Comparison of ENCODE assay signal across 12 cellular contexts in the genomic region with DNA sequence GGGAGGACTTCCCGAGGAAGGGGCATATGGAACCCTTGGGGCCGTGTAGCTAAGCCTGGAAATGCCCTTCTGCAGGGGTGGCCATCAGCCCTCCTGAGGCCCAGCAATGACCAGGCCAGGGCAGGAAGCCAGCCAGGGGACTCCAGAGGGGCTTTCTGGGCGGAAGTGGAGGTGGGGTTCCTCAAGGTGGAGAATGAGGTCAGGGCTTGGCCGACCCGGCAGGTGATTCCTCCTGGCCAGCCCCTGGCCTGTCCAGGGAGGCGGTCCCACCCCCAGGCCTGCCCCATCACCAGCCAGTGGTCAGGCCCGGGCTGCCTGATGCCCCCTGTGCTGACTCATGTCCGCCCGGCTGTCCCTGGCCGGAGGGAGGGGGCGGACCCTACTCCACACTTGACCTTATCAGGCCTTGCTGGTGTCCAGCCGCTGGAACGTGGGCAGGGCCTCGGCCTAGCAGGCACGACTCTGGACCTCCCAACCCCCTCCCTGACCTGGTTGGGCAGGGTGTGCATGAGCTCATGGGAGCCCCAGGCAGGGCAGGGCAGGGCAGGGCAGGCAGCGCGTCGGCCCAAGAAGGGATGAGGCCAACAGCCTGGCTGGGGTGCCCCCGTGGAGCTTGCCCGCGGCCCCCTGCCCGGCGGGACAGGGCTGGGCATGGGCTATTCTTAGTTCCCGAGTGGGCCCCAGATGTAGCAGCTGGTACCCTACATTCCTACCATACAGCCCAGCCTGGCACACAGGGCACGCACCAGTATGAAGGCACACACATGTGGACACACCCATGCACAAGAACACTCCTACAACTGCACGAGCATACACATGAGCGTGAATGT. TPM values are rescaled to one million over a fixed set of nuclear protein-coding genes. Genes with fewer than 3 reads are reported as not detected.
A peak's percentile ranks its signal among the peaks of the same experiment; 100 is the strongest.
DNase-seq lines count a peak whose midpoint lies in the region; ATAC-seq and TF ChIP-seq lines count a peak whose summit lies in the region.
"Had no signal": no experiment of that assay in that cellular context is flagged by ENCODE, and none has a peak within 500 bp of the region (broad histone marks: within the 10 kb centered on the region; RNA-seq: fewer than 3 reads in every experiment).

No MANE protein-coding gene starts in this region.

- no peak overlapping the region for H3K4me3 Mint-ChIP-seq in progenitor cell of endocrine pancreas (ENCODE audit: low read depth)
- H3K4me3 Mint-ChIP-seq: CD4-positive, alpha-beta memory T cell; stimulated activated naive CD8-positive, alpha-beta T cell treated with anti-CD3 and anti-CD28 coated beads, Interleukin-15, Interleukin-2, amounts not matched to agents 100 ng/mL and 50 ng/mL, for 24 hours had no signal

- peaks cover 6% of the 10 kb centered on the region for H3K27me3 Mint-ChIP-seq in progenitor cell of endocrine pancreas

- no peaks in the 10 kb centered on the region for H3K9me3 ChIP-seq in hepatocyte (ENCODE audit: low read depth)

- no peaks in the 10 kb centered on the region for H3K79me2 ChIP-seq in hepatocyte

- H3K4me1 Mint-ChIP-seq in progenitor cell of endocrine pancreas (ENCODE audit: low read depth), result peaks cover 8% of the 10 kb centered on the region

- H3K36me3 ChIP-seq in hepatocyte (replicated peaks; ENCODE audit: insufficient read depth, low read depth), result no peaks in the 10 kb centered on the region

- TF ChIP-seq CTCF in hepatocyte (IDR thresholded peaks at IDR 0.05; ENCODE audit: poor library complexity) (no peak), progenitor cell of endocrine pancreas (IDR thresholded peaks at IDR 0.05; ENCODE audit: unreplicated experiment) (no peak)

- no peaks in the 10 kb centered on the region for H3K9me3 Mint-ChIP-seq in progenitor cell of endocrine pancreas (ENCODE audit: low read depth)
- H3K9me3 Mint-ChIP-seq: stimulated activated naive CD8-positive, alpha-beta T cell treated with anti-CD3 and anti-CD28 coated beads, Interleukin-15, Interleukin-2, amounts not matched to agents 100 ng/mL and 50 ng/mL, for 24 hours had no signal

- H3K27ac Mint-ChIP-seq in progenitor cell of endocrine pancreas, result peak overlapping the region; percentile 90
- H3K27ac Mint-ChIP-seq: CD4-positive, alpha-beta memory T cell; stimulated activated naive CD8-positive, alpha-beta T cell treated with anti-CD3 and anti-CD28 coated beads, Interleukin-15, Interleukin-2, amounts not matched to agents 100 ng/mL and 50 ng/mL, for 24 hours had no signal

- DNase-seq in Caki2 (ENCODE audit: low read depth) (peak; percentile 99), hepatocyte (ENCODE audit: low spot score) (peak; percentile 54), progenitor cell of endocrine pancreas (ENCODE audit: low spot score, unreplicated experiment) (no peak), SK-N-DZ (ENCODE audit: low spot score) (no peak)
- DNase-seq in stimulated activated CD4-positive, alpha-beta T cell treated with anti-CD3 and anti-CD28 coated beads, Interleukin-2, amount 100 ng/mL, for 48 hours, result no peak
- DNase-seq: CD4-positive, alpha-beta memory T cell; effector memory CD4-positive, alpha-beta T cell; NCI-H524 treated with DMSO at 0.1 percent for 48 hours had no signal

- in situ Hi-C loops in Caki2 (cut with HindIII; ENCODE audit: low pct_unique_long_range_greater_than_20kb, low sequenced_read_pairs), result no loop called here

- H3K4me2 ChIP-seq in hepatocyte, result no peak overlapping the region

- ATAC-seq in GM18858 (IDR thresholded peaks at IDR 0.05; ENCODE audit: unreplicated experiment), result no peak
- ATAC-seq in GM19397 (IDR thresholded peaks at IDR 0.05; ENCODE audit: unreplicated experiment), result no peak

- H3K27me3 ChIP-seq in hepatocyte, result no peaks in the 10 kb centered on the region

- 78% methylated on average over 27 of the region's 27 CpGs for WGBS in hepatocyte (ENCODE audit: low lambda C conversion rate, missing lambda C conversion rate)

- H4K20me1 ChIP-seq in hepatocyte (ENCODE audit: insufficient read depth, poor library complexity, severe bottlenecking), result no peaks in the 10 kb centered on the region

- peak overlapping the region; percentile 64 for H3K27ac ChIP-seq in angular gyrus (ENCODE audit: low read depth, low read length)
- no peak overlapping the region for H3K27ac ChIP-seq in hepatocyte

- no peaks in the 10 kb centered on the region for H3K9me2 ChIP-seq in hepatocyte (replicated peaks; ENCODE audit: insufficient read depth)

- H3K36me3 Mint-ChIP-seq in progenitor cell of endocrine pancreas (ENCODE audit: insufficient read depth), result no peaks in the 10 kb centered on the region
- H3K36me3 Mint-ChIP-seq: CD4-positive, alpha-beta memory T cell had no signal

- no peak overlapping the region for H2AFZ ChIP-seq in hepatocyte

- H3K4me1 ChIP-seq in hepatocyte (ENCODE audit: insufficient read depth), result no peaks in the 10 kb centered on the region

- H3K4me3 ChIP-seq in hepatocyte, result no peak overlapping the region

RNA-seq across cellular contexts. Expression of a gene that starts 35.9 kb away (rescaled TPM):
- total RNA-seq in Caki2 (2014; rRNA removed; shearing (Covaris generic); ENCODE audit: low replicate concordance), result 5,144 and 5,940 TPM in 2 replicates
- total RNA-seq in hepatocyte (2,461 and 2,819 TPM in 2 replicates), progenitor cell of endocrine pancreas (2,433 and 2,506 TPM in 2 replicates)
- polyA plus RNA-seq in hepatocyte, result 1,044 and 1,068 TPM in 2 replicates
- polyA plus RNA-seq in SK-N-DZ (2014; cell fraction: cytosol; rRNA removed), result 2,027 and 2,185 TPM in 2 replicates
- polyA plus RNA-seq in SK-N-DZ (2014; cell fraction: nucleus; rRNA removed), result 1,397 and 1,558 TPM in 2 replicates

RNA-seq across cellular contexts. Expression of a gene that starts 38.7 kb away (rescaled TPM):
- 20.9 and 37.3 TPM in 2 replicates for total RNA-seq in Caki2 (2014; rRNA removed; shearing (Covaris generic); ENCODE audit: low replicate concordance)
- 3.9 and 4.3 TPM in 2 replicates for total RNA-seq in hepatocyte
- polyA plus RNA-seq in hepatocyte, result 2.5 and 4.1 TPM in 2 replicates
- 6.7 and 7.1 TPM in 2 replicates for total RNA-seq in progenitor cell of endocrine pancreas
- polyA plus RNA-seq in SK-N-DZ (2014; cell fraction: cytosol; rRNA removed), result 0.20 and 0.42 TPM in 2 replicates
- polyA plus RNA-seq in SK-N-DZ (2014; cell fraction: nucleus; rRNA removed), result 0.28 and 0.76 TPM in 2 replicates

Comparison
In these comparisons a context has a peak if more than half of its experiments do, and no peak if none do; other contexts are left out.
1. DNase-seq: peak in Caki2 (single experiment) and hepatocyte (single experiment); none in progenitor cell of endocrine pancreas (single experiment), SK-N-DZ (single experiment) and stimulated activated CD4-positive, alpha-beta T cell treated with anti-CD3 and anti-CD28 coated beads, Interleukin-2, amount 100 ng/mL, for 48 hours (0 of 2).